ENCODE assay signal across 8 cellular contexts in genomic region chr2:42132066-42132965, GRCh38. TPM values are rescaled to one million over a fixed set of nuclear protein-coding genes. Genes with fewer than 3 reads are reported as not detected.
A peak's percentile ranks its signal among the peaks of the same experiment; 100 is the strongest.
DNase-seq lines count a peak whose midpoint lies in the region; ATAC-seq and TF ChIP-seq lines count a peak whose summit lies in the region.

No MANE protein-coding gene starts in this region.

- H3K9me3 ChIP-seq in psoas muscle: no peaks in the 10 kb centered on the region

- H3K4me1 ChIP-seq in psoas muscle: peaks cover 17% of the 10 kb centered on the region

- DNase-seq in DMS 273 (lab: John Stamatoyannopoulos, UW; ENCODE audit: unreplicated experiment): peak; percentile 67
- DNase-seq in DMS 273 treated with DMSO at 0.1 percent for 48 hours (lab: John Stamatoyannopoulos, UW): no peak
- peak; percentile 81 for DNase-seq in RPMI7951 (ENCODE audit: low read depth)
- DNase-seq in epithelial cell of proximal tubule (ENCODE audit: low read depth): peak; percentile 51
- no peak for DNase-seq in psoas muscle
- DNase-seq in OCI-M2 (lab: John Stamatoyannopoulos, UW; ENCODE audit: unreplicated experiment): no peak

- H3K36me3 ChIP-seq in psoas muscle (ENCODE audit: insufficient read depth in 1 of 2, low read depth in 1 of 2): no peaks in the 10 kb centered on the region

- WGBS in psoas muscle, 3 donors: 37 to 46% (median 43%) methylated on average over 10 of the region's 10 CpGs

- peak in 1 of 4 donors; percentile 39 for ATAC-seq in psoas muscle
- ATAC-seq in HG03469 (IDR thresholded peaks at IDR 0.05; ENCODE audit: unreplicated experiment): no peak
- no peak for ATAC-seq in GM21526 (IDR thresholded peaks at IDR 0.05; ENCODE audit: low FRiP score, unreplicated experiment)

- H3K27ac ChIP-seq in psoas muscle: peak overlapping the region; percentile 18

- H3K4me3 ChIP-seq in epithelial cell of proximal tubule (ENCODE audit: low read depth, low read length) (peak overlapping the region; percentile 19), psoas muscle (no peak overlapping the region)

- H3K27me3 ChIP-seq in psoas muscle (ENCODE audit: insufficient read depth in 3 of 3, low read length in 2 of 3): peaks cover 0 to 5% (median 0%) of the 10 kb centered on the region in 3 donors

- TF ChIP-seq CTCF in epithelial cell of proximal tubule (conservative IDR thresholded peaks at IDR 0.05; ENCODE audit: low read depth, low read length): no peak
- no peak for TF ChIP-seq CTCF in psoas muscle (IDR thresholded peaks at IDR 0.05)

- intact Hi-C loops in psoas muscle (cut with DNase I): no loop called here

RNA-seq across cellular contexts. Expression of gene EML4, which starts 36.8 kb away (rescaled TPM):
- 30.8 and 37.1 TPM in 2 replicates for total RNA-seq in RPMI7951 (2014; rRNA removed; shearing (Covaris generic))
- total RNA-seq in epithelial cell of proximal tubule (31.3 and 33.7 TPM in 2 replicates), psoas muscle (1 to 10 TPM; 4.4 to 7.5 (median 6.0) TPM)
- 1 to 10 TPM; 2.7 to 8.9 (median 3.0) TPM for polyA plus RNA-seq in psoas muscle

Comparison
In these comparisons a context has a peak if more than half of its experiments do, and no peak if none do; other contexts are left out.
1. DNase-seq: peak in DMS 273 (single experiment), RPMI7951 (single experiment) and epithelial cell of proximal tubule (single experiment); none in DMS 273 treated with DMSO at 0.1 percent for 48 hours (single experiment), psoas muscle (0 of 2) and OCI-M2 (single experiment).